23 cellular contexts compared by ENCODE assay signal in the genomic region with DNA sequence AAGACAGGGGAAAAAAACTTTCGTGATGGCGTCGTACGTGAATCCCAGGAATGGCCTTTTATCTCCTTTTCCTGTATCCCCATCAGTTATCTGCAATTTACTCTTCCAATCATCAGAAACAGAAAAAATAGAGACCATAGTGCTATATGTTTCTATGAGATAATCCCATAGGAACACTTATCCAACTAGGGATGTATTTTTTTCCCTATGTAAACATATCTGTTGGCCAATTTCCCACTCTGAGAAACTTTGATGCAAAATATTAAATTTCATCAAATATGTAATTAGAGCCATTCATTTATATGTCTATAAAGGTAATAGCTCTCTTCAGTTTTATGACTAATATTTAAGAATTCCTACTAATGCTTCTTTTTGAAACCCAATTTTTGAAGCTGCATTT.
"Had no signal": no experiment of that assay in that cellular context is flagged by ENCODE, and none has a peak within 500 bp of the region (broad histone marks: within the 10 kb centered on the region; RNA-seq: fewer than 3 reads in every experiment).

A gene with protein sequence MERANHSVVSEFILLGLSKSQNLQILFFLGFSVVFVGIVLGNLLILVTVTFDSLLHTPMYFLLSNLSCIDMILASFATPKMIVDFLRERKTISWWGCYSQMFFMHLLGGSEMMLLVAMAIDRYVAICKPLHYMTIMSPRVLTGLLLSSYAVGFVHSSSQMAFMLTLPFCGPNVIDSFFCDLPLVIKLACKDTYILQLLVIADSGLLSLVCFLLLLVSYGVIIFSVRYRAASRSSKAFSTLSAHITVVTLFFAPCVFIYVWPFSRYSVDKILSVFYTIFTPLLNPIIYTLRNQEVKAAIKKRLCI (minus strand): TSS at position 101 of the 400 bp plus-strand sequence. CDS start 1,280 bp downstream, outside the sequence.

- H3K27me3 Mint-ChIP-seq: stimulated activated memory B cell treated with anti-CD40 and anti-IgM and Interleukin-4, amounts not matched to agents 10 μg/mL and 1 μg/mL and 100 μg/mL, for 72 hours; stimulated activated naive CD8-positive, alpha-beta T cell treated with anti-CD3 and anti-CD28 coated beads, Interleukin-15, Interleukin-2, amounts not matched to agents 100 ng/mL and 50 ng/mL, for 24 hours; type B pancreatic cell had no signal

- H3K9me3 Mint-ChIP-seq: stimulated activated effector memory CD8-positive, alpha-beta T cell treated with anti-CD3 and anti-CD28 coated beads, Interleukin-12 subunit alpha, Interleukin-12 subunit beta, amount 100 ng/mL, for 72 hours; stimulated activated naive CD8-positive, alpha-beta T cell treated with anti-CD3 and anti-CD28 coated beads, Interleukin-15, Interleukin-2, amounts not matched to agents 100 ng/mL and 50 ng/mL, for 24 hours; type B pancreatic cell had no signal

- H3K4me1 Mint-ChIP-seq: stimulated activated effector memory CD8-positive, alpha-beta T cell treated with anti-CD3 and anti-CD28 coated beads, Interleukin-12 subunit alpha, Interleukin-12 subunit beta, amount 100 ng/mL, for 72 hours; stimulated activated memory B cell treated with anti-CD40 and anti-IgM and Interleukin-4, amounts not matched to agents 10 μg/mL and 1 μg/mL and 100 μg/mL, for 72 hours; stimulated activated naive B cell treated with anti-CD40 and anti-IgM and Interleukin-4, amounts not matched to agents 10 μg/mL and 1 μg/mL and 100 μg/mL, for 72 hours had no signal

- H3K27ac Mint-ChIP-seq: stimulated activated effector memory CD8-positive, alpha-beta T cell treated with anti-CD3 and anti-CD28 coated beads, Interleukin-12 subunit alpha, Interleukin-12 subunit beta, amount 100 ng/mL, for 72 hours; stimulated activated memory B cell treated with anti-CD40 and anti-IgM and Interleukin-4, amounts not matched to agents 10 μg/mL and 1 μg/mL and 100 μg/mL, for 72 hours; stimulated activated naive B cell treated with anti-CD40 and anti-IgM and Interleukin-4, amounts not matched to agents 10 μg/mL and 1 μg/mL and 100 μg/mL, for 72 hours; stimulated activated naive CD8-positive, alpha-beta T cell treated with anti-CD3 and anti-CD28 coated beads, Interleukin-15, Interleukin-2, amounts not matched to agents 100 ng/mL and 50 ng/mL, for 24 hours; type B pancreatic cell had no signal

- ATAC-seq: stimulated activated memory B cell treated with anti-CD40 and anti-IgM and Interleukin-4, amounts not matched to agents 10 μg/mL and 1 μg/mL and 100 μg/mL, for 72 hours; stimulated activated naive B cell treated with anti-CD40 and anti-IgM and Interleukin-4, amounts not matched to agents 10 μg/mL and 1 μg/mL and 100 μg/mL, for 72 hours; stimulated activated naive CD8-positive, alpha-beta T cell treated with anti-CD3 and anti-CD28 coated beads, Interleukin-15, Interleukin-2, amounts not matched to agents 100 U/mL and 50 U/mL, for 24 hours; upper lobe of right lung had no signal

- H3K4me3 Mint-ChIP-seq: stimulated activated effector memory CD8-positive, alpha-beta T cell treated with anti-CD3 and anti-CD28 coated beads, Interleukin-12 subunit alpha, Interleukin-12 subunit beta, amount 100 ng/mL, for 72 hours; stimulated activated memory B cell treated with anti-CD40 and anti-IgM and Interleukin-4, amounts not matched to agents 10 μg/mL and 1 μg/mL and 100 μg/mL, for 72 hours; stimulated activated naive B cell treated with anti-CD40 and anti-IgM and Interleukin-4, amounts not matched to agents 10 μg/mL and 1 μg/mL and 100 μg/mL, for 72 hours; stimulated activated naive CD8-positive, alpha-beta T cell treated with anti-CD3 and anti-CD28 coated beads, Interleukin-15, Interleukin-2, amounts not matched to agents 100 ng/mL and 50 ng/mL, for 24 hours; type B pancreatic cell had no signal

- DNase-seq: stimulated activated CD4-positive, alpha-beta T cell treated with anti-CD3 and anti-CD28 coated beads, Interleukin-2, amount 100 ng/mL, for 48 hours; stimulated activated CD4-positive, alpha-beta T cell treated with anti-CD3 and anti-CD28 coated beads, Interleukin-4, amount 100 ng/mL, for 1 hour; stimulated activated CD4-positive, alpha-beta T cell treated with anti-CD3 and anti-CD28 coated beads, Interleukin-4, amount 100 ng/mL, for 24 hours; stimulated activated CD4-positive, alpha-beta T cell treated with anti-CD3 and anti-CD28 coated beads, Interleukin-4, amount 100 ng/mL, for 4 hours; stimulated activated CD8-positive, alpha-beta memory T cell treated with anti-CD3 and anti-CD28 coated beads, Interleukin-4, amount 100 ng/mL, for 48 hours; stimulated activated naive B cell treated with anti-CD40 and anti-IgM and Interleukin-4, amounts not matched to agents 10 μg/mL and 1 μg/mL and 100 μg/mL, for 72 hours; stimulated activated naive CD4-positive, alpha-beta T cell; stimulated activated naive CD4-positive, alpha-beta T cell treated with Interleukin-2 at 50 U/mL for 16 hours; stimulated activated naive CD8-positive, alpha-beta T cell treated with anti-CD3 and anti-CD28 coated beads, Interleukin-15, Interleukin-2, amounts not matched to agents 100 U/mL and 50 U/mL, for 24 hours; stomach; substantia nigra; testis; thyroid gland; tibial artery; transverse colon; trophoblast cell; upper lobe of left lung; upper lobe of right lung; uterus had no signal
